1 cellular context compared by ENCODE assay signal in the genomic region with DNA sequence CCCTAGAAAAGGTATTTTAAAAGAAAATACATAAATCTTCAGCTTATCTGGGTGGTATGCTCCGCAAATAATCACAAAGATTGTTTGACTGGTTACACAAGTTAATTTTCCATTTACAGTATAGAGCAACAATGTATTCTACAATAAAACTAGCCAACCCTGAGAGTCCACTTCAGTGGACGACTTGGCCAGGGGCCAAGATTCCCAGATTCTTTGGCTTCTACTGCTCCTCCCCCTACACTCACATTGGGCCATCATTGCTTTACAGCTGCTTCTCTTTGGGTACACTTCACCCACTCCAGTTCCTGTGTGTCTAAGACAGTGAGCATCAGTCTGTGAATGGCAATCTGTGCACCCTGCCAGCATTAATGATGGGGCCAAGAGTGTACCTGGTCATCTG.
TF ChIP-seq lines count a peak whose summit lies in the region.

No MANE protein-coding gene starts in this region.

TF ChIP-seq in H1, 55 proteins besides CTCF, POLR2A, EP300 and RAD21:
- TF ChIP-seq TEAD4 (IDR thresholded peaks at IDR 0.05; ENCODE audit: low read depth, low read length): no peak
- no peak for TF ChIP-seq NANOG (IDR thresholded peaks at IDR 0.05; ENCODE audit: insufficient read depth, low read depth, low read length, poor library complexity, severe bottlenecking)
- no peak for TF ChIP-seq TCF12 (IDR thresholded peaks at IDR 0.05; ENCODE audit: low read depth, low read length)
- TF ChIP-seq CTBP2 (IDR thresholded peaks at IDR 0.05; ENCODE audit: borderline replicate concordance, insufficient read depth, insufficient read length, low read length): no peak
- no peak for TF ChIP-seq HDAC6 (IDR thresholded peaks at IDR 0.05; ENCODE audit: low read depth, low read length)
- no peak for TF ChIP-seq SP2 (IDR thresholded peaks at IDR 0.05; ENCODE audit: low read length)
- no peak for TF ChIP-seq EGR1 (IDR thresholded peaks at IDR 0.05; ENCODE audit: borderline replicate concordance, low read depth, low read length)
- TF ChIP-seq GABPA (IDR thresholded peaks at IDR 0.05; ENCODE audit: borderline replicate concordance, insufficient read depth, low read length): no peak
- TF ChIP-seq CHD1 (IDR thresholded peaks at IDR 0.05; ENCODE audit: low read depth, low read length): no peak
- no peak for TF ChIP-seq POU5F1 (IDR thresholded peaks at IDR 0.05; ENCODE audit: low read depth, low read length)
